Comparison of ENCODE assay signal across 31 cellular contexts in the genomic region with DNA sequence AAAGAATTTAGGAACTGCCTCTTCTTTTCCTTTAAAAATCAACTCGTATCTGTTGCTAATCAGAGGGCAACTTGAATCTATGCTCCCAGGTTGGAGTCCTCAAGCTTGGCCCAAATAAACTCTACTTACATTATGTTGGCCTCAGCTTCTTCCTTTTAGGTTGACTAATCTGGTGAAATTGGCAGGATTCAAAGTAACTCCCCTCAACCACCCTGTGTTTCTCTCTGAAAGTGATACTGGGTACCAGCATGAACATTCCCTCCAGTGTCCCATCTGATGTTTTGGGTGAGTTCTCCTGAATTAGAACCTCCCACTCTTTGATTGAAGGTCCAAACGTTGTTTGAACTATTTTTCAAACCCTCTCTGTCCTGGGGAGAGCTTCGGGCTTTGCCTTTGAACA.
"Had no signal": no experiment of that assay in that cellular context is flagged by ENCODE, and none has a peak within 500 bp of the region (broad histone marks: within the 10 kb centered on the region; RNA-seq: fewer than 3 reads in every experiment).

No MANE protein-coding gene starts in this region.

- H3K36me3 ChIP-seq: ascending aorta, cardiac muscle cell, gastroesophageal sphincter, left ventricle myocardium inferior, right lobe of liver, transverse colon had no signal

- H3K9me3 Mint-ChIP-seq: activated CD4-positive, alpha-beta memory T cell treated with anti-CD3 and anti-CD28 coated beads, Interleukin-2, amount 10 ng/mL, durations not matched to agents 7 days and 5 days; activated CD4-positive, alpha-beta T cell treated with anti-CD3 and anti-CD28 coated beads, Interleukin-2, amount 10 ng/mL, durations not matched to agents 7 days and 5 days; activated naive CD4-positive, alpha-beta T cell treated with anti-CD3 and anti-CD28 coated beads, Interleukin-2, amount 10 ng/mL, durations not matched to agents 7 days and 5 days; activated naive CD8-positive, alpha-beta T cell treated with anti-CD3 and anti-CD28 coated beads, Interleukin-2, amount 10 ng/mL, durations not matched to agents 7 days and 5 days; effector memory CD8-positive, alpha-beta T cell; natural killer cell treated with Interleukin-12 subunit alpha and Interleukin-12 subunit beta and Interleukin-15 and Interleukin-18, amount 100 ng/mL, for 72 hours had no signal

- H3K79me2 ChIP-seq: hepatocyte had no signal

- H3K36me3 Mint-ChIP-seq: activated naive CD4-positive, alpha-beta T cell treated with anti-CD3 and anti-CD28 coated beads, Interleukin-2, amount 10 ng/mL, durations not matched to agents 7 days and 5 days; activated naive CD8-positive, alpha-beta T cell treated with anti-CD3 and anti-CD28 coated beads, Interleukin-2, amount 10 ng/mL, durations not matched to agents 7 days and 5 days; brain had no signal

- H2AFZ ChIP-seq: hepatocyte had no signal

- H3K27me3 Mint-ChIP-seq: brain had no signal

- H3K4me1 ChIP-seq: ascending aorta, gastroesophageal sphincter, left ventricle myocardium inferior, right lobe of liver, testis, transverse colon had no signal

- H3K27me3 ChIP-seq: ascending aorta, cardiac muscle cell, hepatocyte, right lobe of liver, testis, transverse colon had no signal

- H3K4me1 Mint-ChIP-seq: activated CD4-positive, alpha-beta T cell treated with anti-CD3 and anti-CD28 coated beads, Interleukin-2, amount 10 ng/mL, durations not matched to agents 7 days and 5 days; activated naive CD4-positive, alpha-beta T cell treated with anti-CD3 and anti-CD28 coated beads, Interleukin-2, amount 10 ng/mL, durations not matched to agents 7 days and 5 days; brain had no signal

- H3K4me3 Mint-ChIP-seq: activated CD4-positive, alpha-beta memory T cell treated with anti-CD3 and anti-CD28 coated beads, Interleukin-2, amount 10 ng/mL, durations not matched to agents 7 days and 5 days; activated CD4-positive, alpha-beta T cell treated with anti-CD3 and anti-CD28 coated beads, Interleukin-2, amount 10 ng/mL, durations not matched to agents 7 days and 5 days; activated naive CD4-positive, alpha-beta T cell treated with anti-CD3 and anti-CD28 coated beads, Interleukin-2, amount 10 ng/mL, durations not matched to agents 7 days and 5 days; activated naive CD8-positive, alpha-beta T cell treated with anti-CD3 and anti-CD28 coated beads, Interleukin-2, amount 10 ng/mL, durations not matched to agents 7 days and 5 days; activated T-cell treated with anti-CD3 and anti-CD28 coated beads, Interleukin-2, amount 50 U/mL, for 24 hours; brain; effector memory CD8-positive, alpha-beta T cell; natural killer cell treated with Interleukin-12 subunit alpha and Interleukin-12 subunit beta and Interleukin-15 and Interleukin-18, amount 100 ng/mL, for 72 hours; WTC11 had no signal

- DNase-seq: activated CD4-positive, alpha-beta memory T cell treated with anti-CD3 and anti-CD28 coated beads, Interleukin-2, amount 10 ng/mL, durations not matched to agents 7 days and 5 days; activated CD4-positive, alpha-beta T cell treated with anti-CD3 and anti-CD28 coated beads for 1 hour; activated CD4-positive, alpha-beta T cell treated with anti-CD3 and anti-CD28 coated beads, Interleukin-2, amount 10 ng/mL, durations not matched to agents 7 days and 5 days; activated CD8-positive, alpha-beta memory T cell treated with anti-CD3 and anti-CD28 coated beads, Interleukin-2, amount 50 U/mL, for 48 hours; activated gamma-delta T cell; activated naive CD4-positive, alpha-beta T cell treated with anti-CD3 and anti-CD28 coated beads, Interleukin-2, amount 10 ng/mL, durations not matched to agents 7 days and 5 days; activated naive CD8-positive, alpha-beta T cell treated with anti-CD3 and anti-CD28 coated beads, Interleukin-2, amount 10 ng/mL, durations not matched to agents 7 days and 5 days; activated T-cell treated with anti-CD3 and anti-CD28 coated beads, Interleukin-2, amount 50 U/mL, for 24 hours; cerebellar nuclear complex; dorsolateral prefrontal cortex; effector memory CD8-positive, alpha-beta T cell; islet precursor cell; left ventricle myocardium inferior; mucosa of descending colon; posterior cingulate gyrus; right lobe of liver; stimulated activated CD4-positive, alpha-beta T cell treated with anti-CD3 and anti-CD28 coated beads, Interleukin-12 subunit alpha, Interleukin-12 subunit beta, amount 100 ng/mL, for 4 hours; stimulated activated CD4-positive, alpha-beta T cell treated with anti-CD3 and anti-CD28 coated beads, Interleukin-4, amount 100 ng/mL, for 1 hour; stimulated activated naive CD8-positive, alpha-beta T cell treated with anti-CD3 and anti-CD28 coated beads, Interleukin-15, Interleukin-2, amounts not matched to agents 100 U/mL and 50 U/mL, for 24 hours; T-helper 9 cell; testis; transverse colon had no signal

- H3K27ac Mint-ChIP-seq: activated CD4-positive, alpha-beta memory T cell treated with anti-CD3 and anti-CD28 coated beads, Interleukin-2, amount 10 ng/mL, durations not matched to agents 7 days and 5 days; activated CD4-positive, alpha-beta T cell treated with anti-CD3 and anti-CD28 coated beads, Interleukin-2, amount 10 ng/mL, durations not matched to agents 7 days and 5 days; activated naive CD4-positive, alpha-beta T cell treated with anti-CD3 and anti-CD28 coated beads, Interleukin-2, amount 10 ng/mL, durations not matched to agents 7 days and 5 days; activated naive CD8-positive, alpha-beta T cell treated with anti-CD3 and anti-CD28 coated beads, Interleukin-2, amount 10 ng/mL, durations not matched to agents 7 days and 5 days; activated T-cell treated with anti-CD3 and anti-CD28 coated beads, Interleukin-2, amount 50 U/mL, for 24 hours; brain; natural killer cell treated with Interleukin-12 subunit alpha and Interleukin-12 subunit beta and Interleukin-15 and Interleukin-18, amount 100 ng/mL, for 72 hours; WTC11 had no signal

- H3K27ac ChIP-seq: ascending aorta, cardiac muscle cell, coronary artery, dorsolateral prefrontal cortex, gastroesophageal sphincter, hepatocyte, left ventricle myocardium inferior, right lobe of liver, testis, transverse colon had no signal

- H3K4me2 ChIP-seq: hepatocyte had no signal

- H3K9me3 ChIP-seq: ascending aorta, mucosa of descending colon, right lobe of liver, testis, transverse colon had no signal

- ATAC-seq: effector memory CD8-positive, alpha-beta T cell; gastroesophageal sphincter; mucosa of descending colon; natural killer cell treated with Interleukin-12 subunit alpha and Interleukin-12 subunit beta and Interleukin-15 and Interleukin-18, amount 100 ng/mL, for 72 hours; right lobe of liver; stimulated activated naive CD8-positive, alpha-beta T cell treated with anti-CD3 and anti-CD28 coated beads, Interleukin-15, Interleukin-2, amounts not matched to agents 100 U/mL and 50 U/mL, for 24 hours; WTC11 had no signal

- H3K4me3 ChIP-seq: ascending aorta, cardiac muscle cell, coronary artery, dorsolateral prefrontal cortex, gastroesophageal sphincter, hepatocyte, left ventricle myocardium inferior, lung, mucosa of descending colon, right lobe of liver, testis, transverse colon had no signal
